25 cellular contexts compared by ENCODE assay signal in genomic region chr1:151711044-151711800, GRCh38. TPM values are rescaled to one million over a fixed set of nuclear protein-coding genes. Genes with fewer than 3 reads are reported as not detected.
DNase-seq lines count a peak whose midpoint lies in the region; ATAC-seq, FAIRE-seq and TF ChIP-seq lines count a peak whose summit lies in the region.
"Had no signal": no experiment of that assay in that cellular context is flagged by ENCODE, and none has a peak within 500 bp of the region (broad histone marks: within the 10 kb centered on the region; RNA-seq: fewer than 3 reads in every experiment).

No MANE protein-coding gene starts in this region.

- H3K27me3 ChIP-seq in K562 (ENCODE audit: control insufficient read depth in 2 of 2, insufficient read depth in 2 of 2, low read length in 2 of 2) = peaks cover 0 to 62% of the 10 kb centered on the region in 2 experiments; a peak in 2 of 5 replicates
- H3K27me3 ChIP-seq in body of pancreas = peaks cover 0 to 5% of the 10 kb centered on the region in 2 donors

- in situ Hi-C loops in K562 (cut with MboI) = no loop called here

- TF ChIP-seq EP300 in K562 (IDR thresholded peaks at IDR 0.05; ENCODE audit: low read length) = no peak

- DNase-seq in NCI-H524 (lab: John Stamatoyannopoulos, UW) (peak; percentile 87 to 95), K562 (ENCODE audit: extremely low read depth in 1 of 4, low spot score in 3 of 4) (peak in 2 of 4 experiments; percentile 34 to 39), inferior parietal cortex (ENCODE audit: extremely low spot score) (peak; percentile 29), retina (peak; percentile 44), GM10248 (ENCODE audit: extremely low spot score) (no peak), body of pancreas (no peak)
- no peak for DNase-seq in stimulated activated CD4-positive, alpha-beta T cell treated with anti-CD3 and anti-CD28 coated beads, Interleukin-4, amount 100 ng/mL, for 24 hours
- DNase-seq: activated CD4-positive, alpha-beta T cell treated with anti-CD3 and anti-CD28 coated beads for 48 hours; activated effector memory CD4-positive, alpha-beta T cell treated with Interleukin-2 at 50 U/mL for 16 hours; foreskin keratinocyte; HCEC 1CT; Kasumi-1; MV-4-11; NCI-H1436; nephron progenitor cell; Peyer's patch; SIG-M5 had no signal

- peaks cover 28% of the 10 kb centered on the region for H4K20me1 ChIP-seq in K562 (replicated peaks; ENCODE audit: control insufficient read depth, insufficient read depth, low read length)

- H3K79me2 ChIP-seq in K562 (ENCODE audit: control insufficient read depth, insufficient read depth, low read length) = no peaks in the 10 kb centered on the region

- intact Hi-C loops in K562 (cut with micrococcal nuclease) (no loop called here), body of pancreas (cut with DNase I) (no loop called here)

- no peak for TF ChIP-seq RAD21 in K562 (CRISPR knock-in tag; conservative IDR thresholded peaks at IDR 0.05 in 1 of 2, IDR thresholded peaks at IDR 0.05 in 1 of 2)

- no peak overlapping the region for H3K4me2 ChIP-seq in K562 (ENCODE audit: insufficient read depth, low read length)

- 0 out of 4 replicates have a peak overlapping the region, but pooled peaks of 1 of the 2 experiments have one; percentile 13 for H3K9ac ChIP-seq in K562 (ENCODE audit: insufficient read depth in 1 of 2, low read depth in 2 of 2, low read length in 2 of 2)

- no peak for FAIRE-seq in K562 (lab: Jason Lieb, UNC)
- FAIRE-seq: G401.6, HepG2 had no signal

- H2AFZ ChIP-seq in K562 (ENCODE audit: low read depth, low read length) = no peak overlapping the region

- no peaks in the 10 kb centered on the region for H3K9me1 ChIP-seq in K562 (ENCODE audit: control insufficient read depth, insufficient read depth, low read length)

- no TSS peak for BruUV-seq in K562 (replicated peaks; lab: Mats Ljungman, UMichigan)

- 6% methylated on average over 19 of the region's 21 CpGs for WGBS in K562 (ENCODE audit: insufficient coverage, low coverage, missing lambda C conversion rate)
- WGBS in body of pancreas, 2 donors = 80 to 87% methylated on average over 12 to 21 of the region's 21 CpGs

- ATAC-seq in K562 (no peak), body of pancreas (no peak)
- ATAC-seq: esophagus mucosa, foreskin keratinocyte, HepG2, left lobe of liver, sciatic nerve had no signal

- CTCF ChIA-PET in K562 (lab: Yijun Ruan, JAX; ENCODE audit: low intra/inter-chr PET ratio) (no interaction called here), GM10248 (lab: Yijun Ruan, JAX) (no interaction called here)

- no peak for TF ChIP-seq CTCF in K562 (IDR thresholded peaks at IDR 0.05 in 2 of 3, conservative IDR thresholded peaks at IDR 0.05 in 1 of 3; ENCODE audit: insufficient read depth in 2 of 3, low read depth in 1 of 3, low read length in 3 of 3)
- no peak for TF ChIP-seq CTCF in GM10248 (IDR thresholded peaks at IDR 0.05; ENCODE audit: control extremely low read depth, extremely low read depth, low read depth, missing control alignments)
- TF ChIP-seq CTCF in body of pancreas (IDR thresholded peaks at IDR 0.05) = no peak

- H3K36me3 ChIP-seq in K562 (ENCODE audit: control insufficient read depth, insufficient read depth, low read length) (no peaks in the 10 kb centered on the region), body of pancreas (replicated peaks in 1 of 2; ENCODE audit: insufficient read depth in 1 of 2, low read depth in 2 of 2) (no peaks in the 10 kb centered on the region)
- H3K36me3 ChIP-seq: Peyer's patch, tibial nerve had no signal

- POLR2A ChIA-PET in K562 (lab: Yijun Ruan, JAX) = no interaction called here
- POLR2A ChIA-PET in GM10248 (lab: Yijun Ruan, JAX) = no interaction called here

- TF ChIP-seq POLR2A in K562 (conservative IDR thresholded peaks at IDR 0.05) = no peak
- no peak for TF ChIP-seq POLR2A in body of pancreas (IDR thresholded peaks at IDR 0.05)

- H3K4me1 ChIP-seq in K562 (replicated peaks in 1 of 2; ENCODE audit: control insufficient read depth in 2 of 2, insufficient read depth in 2 of 2, low read length in 2 of 2) (peaks cover 8 to 19% of the 10 kb centered on the region in 2 experiments; a peak in 4 of 5 replicates), body of pancreas (no peaks in the 10 kb centered on the region)

- H3K4me3 ChIP-seq in K562 (no peak overlapping the region), body of pancreas (no peak overlapping the region)
- H3K4me3 ChIP-seq: Peyer's patch, tibial nerve had no signal

- H3K9me3 ChIP-seq in K562 (replicated peaks; ENCODE audit: control insufficient read depth, insufficient read depth, low read depth, low read length) (no peaks in the 10 kb centered on the region), body of pancreas (no peaks in the 10 kb centered on the region)
- H3K9me3 ChIP-seq: Peyer's patch, tibial nerve had no signal

- H3K27ac ChIP-seq in K562 (ENCODE audit: extremely low read depth, low read depth, low read length) (no peak overlapping the region), body of pancreas (no peak overlapping the region)
- H3K27ac ChIP-seq: C4-2B, foreskin keratinocyte, Peyer's patch, tibial nerve had no signal

TF ChIP-seq in K562, 482 proteins besides CTCF, POLR2A, EP300 and RAD21 (continues in another document):
- TF ChIP-seq, protein P1, sequence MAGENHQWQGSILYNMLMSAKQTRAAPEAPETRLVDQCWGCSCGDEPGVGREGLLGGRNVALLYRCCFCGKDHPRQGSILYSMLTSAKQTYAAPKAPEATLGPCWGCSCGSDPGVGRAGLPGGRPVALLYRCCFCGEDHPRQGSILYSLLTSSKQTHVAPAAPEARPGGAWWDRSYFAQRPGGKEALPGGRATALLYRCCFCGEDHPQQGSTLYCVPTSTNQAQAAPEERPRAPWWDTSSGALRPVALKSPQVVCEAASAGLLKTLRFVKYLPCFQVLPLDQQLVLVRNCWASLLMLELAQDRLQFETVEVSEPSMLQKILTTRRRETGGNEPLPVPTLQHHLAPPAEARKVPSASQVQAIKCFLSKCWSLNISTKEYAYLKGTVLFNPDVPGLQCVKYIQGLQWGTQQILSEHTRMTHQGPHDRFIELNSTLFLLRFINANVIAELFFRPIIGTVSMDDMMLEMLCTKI (IDR thresholded peaks at IDR 0.05; ENCODE audit: partially characterized antibody) = no peak

RNA-seq across cellular contexts. Expression of gene CELF3, which starts 5.4 kb away (rescaled TPM):
- not detected in 2 replicates for total RNA-seq in K562 (2011; cell fraction: chromatin; rRNA removed; ENCODE audit: low replicate concordance)
- total RNA-seq in K562 (2011; cell fraction: nucleolus; rRNA removed) = not detected in 2 replicates
- total RNA-seq in K562 (2011; cell fraction: nucleoplasm; rRNA removed) = not detected in 2 replicates
- total RNA-seq in K562 (2014; rRNA removed) = not detected in 2 replicates
- not detected in 2 replicates for total RNA-seq in K562 (2014; rRNA removed; fragmentation: Illumina TruSeq; extraction: Trizol)
- total RNA-seq in K562 (2015; rRNA removed; fragmentation: Illumina TruSeq; extraction: Trizol) = not detected in 2 replicates
- not detected in 2 replicates for total RNA-seq in K562 (2021)
- not detected in 2 replicates for polyA plus RNA-seq in K562 (2011; rRNA removed)
- polyA plus RNA-seq in K562 (2011; cell fraction: cytosol; rRNA removed) = not detected in 2 replicates
- polyA plus RNA-seq in K562 (2011; cell fraction: nucleus; rRNA removed) = 0.07 TPM in 1 of 2 replicates, not detected in the other
- polyA plus RNA-seq in K562 (2012) = 0.06 TPM in 1 of 2 replicates, not detected in the other
- polyA plus RNA-seq in K562 (2014; fragmentation: Illumina TruSeq; extraction: Trizol) = not detected in 2 replicates
- not detected for polyA plus RNA-seq in K562 (2014; fragmentation: Nextera tagmentation; extraction: Ambion mirVana)
- not detected in 2 replicates for polyA plus RNA-seq in K562 (2014; rRNA removed)
- not detected in 2 replicates for polyA minus RNA-seq in K562 (2011; rRNA and poly(A)+ RNA removed)
- polyA minus RNA-seq in K562 (2011; cell fraction: cytosol; rRNA and poly(A)+ RNA removed) = not detected in 2 replicates
- not detected in 2 replicates for polyA minus RNA-seq in K562 (2011; cell fraction: nucleus; rRNA and poly(A)+ RNA removed)
- total RNA-seq in body of pancreas = 10 to 100 TPM in 1 of 2 donors, 1 to 10 TPM in 1; 1.6 to 48.1 TPM
- total RNA-seq: esophagus mucosa, foreskin keratinocyte, HepG2, left lobe of liver, tibial nerve had no signal
- polyA plus RNA-seq: AG04450, foreskin keratinocyte, HepG2 had no signal

RNA-seq across cellular contexts. Expression of gene RIIAD1, which starts 10.1 kb away (rescaled TPM):
- total RNA-seq in K562 (2011; cell fraction: chromatin; rRNA removed; ENCODE audit: low replicate concordance) = not detected in 2 replicates
- total RNA-seq in K562 (2011; cell fraction: nucleolus; rRNA removed) = not detected in 2 replicates
- total RNA-seq in K562 (2011; cell fraction: nucleoplasm; rRNA removed) = not detected in 2 replicates
- total RNA-seq in K562 (2014; rRNA removed) = not detected in 2 replicates
- total RNA-seq in K562 (2014; rRNA removed; fragmentation: Illumina TruSeq; extraction: Trizol) = not detected in 2 replicates
- not detected in 2 replicates for total RNA-seq in K562 (2015; rRNA removed; fragmentation: Illumina TruSeq; extraction: Trizol)
- not detected in 2 replicates for total RNA-seq in K562 (2021)
- polyA plus RNA-seq in K562 (2011; rRNA removed) = not detected in 2 replicates
- not detected in 2 replicates for polyA plus RNA-seq in K562 (2011; cell fraction: cytosol; rRNA removed)
- polyA plus RNA-seq in K562 (2011; cell fraction: nucleus; rRNA removed) = not detected in 2 replicates
- polyA plus RNA-seq in K562 (2012) = not detected in 2 replicates
- not detected in 2 replicates for polyA plus RNA-seq in K562 (2014; fragmentation: Illumina TruSeq; extraction: Trizol)
- not detected for polyA plus RNA-seq in K562 (2014; fragmentation: Nextera tagmentation; extraction: Ambion mirVana)
- polyA plus RNA-seq in K562 (2014; rRNA removed) = not detected in 2 replicates
- polyA minus RNA-seq in K562 (2011; rRNA and poly(A)+ RNA removed) = not detected in 2 replicates
- polyA minus RNA-seq in K562 (2011; cell fraction: cytosol; rRNA and poly(A)+ RNA removed) = not detected in 2 replicates
- not detected in 2 replicates for polyA minus RNA-seq in K562 (2011; cell fraction: nucleus; rRNA and poly(A)+ RNA removed)
- not detected for total RNA-seq in body of pancreas
- total RNA-seq: esophagus mucosa, foreskin keratinocyte, HepG2, left lobe of liver, Peyer's patch, tibial nerve had no signal
- polyA plus RNA-seq: AG04450, foreskin keratinocyte, HepG2 had no signal

RNA-seq across cellular contexts. Expression of gene MRPL9, which starts 52.1 kb away (rescaled TPM):
- 38.3 and 58.5 TPM in 2 replicates for total RNA-seq in K562 (2011; cell fraction: chromatin; rRNA removed; ENCODE audit: low replicate concordance)
- 49.9 and 50.7 TPM in 2 replicates for total RNA-seq in K562 (2011; cell fraction: nucleolus; rRNA removed)
- 49.1 and 63.6 TPM in 2 replicates for total RNA-seq in K562 (2011; cell fraction: nucleoplasm; rRNA removed)
- total RNA-seq in K562 (2014; rRNA removed) (111 and 159 TPM in 2 replicates), K562 (2014; rRNA removed; fragmentation: Illumina TruSeq; extraction: Trizol) (115 and 128 TPM in 2 replicates), K562 (2015; rRNA removed; fragmentation: Illumina TruSeq; extraction: Trizol) (122 and 128 TPM in 2 replicates), K562 (2021) (106 and 123 TPM in 2 replicates), body of pancreas (10 to 100 TPM; 24.6 to 40.2 TPM)
- polyA plus RNA-seq in K562 (2011; rRNA removed) (161 and 162 TPM in 2 replicates), K562 (2014; fragmentation: Illumina TruSeq; extraction: Trizol) (124 and 132 TPM in 2 replicates), K562 (2014; fragmentation: Nextera tagmentation; extraction: Ambion mirVana) (10 to 100 TPM; 38.0 to 57.0 TPM), K562 (2014; rRNA removed) (110 and 115 TPM in 2 replicates)
- 79.0 and 134 TPM in 2 replicates for polyA plus RNA-seq in K562 (2011; cell fraction: cytosol; rRNA removed)
- polyA plus RNA-seq in K562 (2011; cell fraction: nucleus; rRNA removed) = 117 and 151 TPM in 2 replicates
- polyA plus RNA-seq in K562 (2012) = 104 and 130 TPM in 2 replicates
- 98.0 and 108 TPM in 2 replicates for polyA minus RNA-seq in K562 (2011; rRNA and poly(A)+ RNA removed)
- 54.2 and 58.0 TPM in 2 replicates for polyA minus RNA-seq in K562 (2011; cell fraction: cytosol; rRNA and poly(A)+ RNA removed)
- polyA minus RNA-seq in K562 (2011; cell fraction: nucleus; rRNA and poly(A)+ RNA removed) = 23.6 and 33.0 TPM in 2 replicates

Comparison
In these comparisons a context has a peak if more than half of its experiments do, and no peak if none do; other contexts are left out.
1. DNase-seq: peak in NCI-H524 (2 of 2), inferior parietal cortex (single experiment) and retina (single experiment); none in GM10248 (single experiment), body of pancreas (0 of 4) and stimulated activated CD4-positive, alpha-beta T cell treated with anti-CD3 and anti-CD28 coated beads, Interleukin-4, amount 100 ng/mL, for 24 hours (single experiment).